Comparison of ENCODE assay signal across 1 cellular context in genomic region chr18:73201940-73202339, GRCh38.
TF ChIP-seq lines count a peak whose summit lies in the region.

No MANE protein-coding gene starts in this region.

TF ChIP-seq in HepG2, 621 proteins besides CTCF, POLR2A, EP300 and RAD21 (continued from another document):
- TF ChIP-seq ZBTB33 (CRISPR knock-in tag; IDR thresholded peaks at IDR 0.05) (no peak), MBD4 (IDR thresholded peaks at IDR 0.05; ENCODE audit: borderline replicate concordance, low read length) (no peak), JARID2 (CRISPR knock-in tag; IDR thresholded peaks at IDR 0.05; ENCODE audit: insufficient replicate concordance) (no peak), ZNF343 (CRISPR knock-in tag; IDR thresholded peaks at IDR 0.05) (no peak), GABPA (IDR thresholded peaks at IDR 0.05; ENCODE audit: low read depth, low read length) (no peak), GABPA (CRISPR knock-in tag; IDR thresholded peaks at IDR 0.05; ENCODE audit: low read depth) (no peak), TRIM22 (IDR thresholded peaks at IDR 0.05) (no peak), ZXDC (CRISPR knock-in tag; IDR thresholded peaks at IDR 0.05) (no peak), RFXAP (CRISPR knock-in tag; IDR thresholded peaks at IDR 0.05; ENCODE audit: borderline replicate concordance) (no peak), CEBPB (IDR thresholded peaks at IDR 0.05; ENCODE audit: borderline replicate concordance, low read depth, low read length) (no peak)
